Comparison of ENCODE assay signal across 8 cellular contexts in the genomic region with DNA sequence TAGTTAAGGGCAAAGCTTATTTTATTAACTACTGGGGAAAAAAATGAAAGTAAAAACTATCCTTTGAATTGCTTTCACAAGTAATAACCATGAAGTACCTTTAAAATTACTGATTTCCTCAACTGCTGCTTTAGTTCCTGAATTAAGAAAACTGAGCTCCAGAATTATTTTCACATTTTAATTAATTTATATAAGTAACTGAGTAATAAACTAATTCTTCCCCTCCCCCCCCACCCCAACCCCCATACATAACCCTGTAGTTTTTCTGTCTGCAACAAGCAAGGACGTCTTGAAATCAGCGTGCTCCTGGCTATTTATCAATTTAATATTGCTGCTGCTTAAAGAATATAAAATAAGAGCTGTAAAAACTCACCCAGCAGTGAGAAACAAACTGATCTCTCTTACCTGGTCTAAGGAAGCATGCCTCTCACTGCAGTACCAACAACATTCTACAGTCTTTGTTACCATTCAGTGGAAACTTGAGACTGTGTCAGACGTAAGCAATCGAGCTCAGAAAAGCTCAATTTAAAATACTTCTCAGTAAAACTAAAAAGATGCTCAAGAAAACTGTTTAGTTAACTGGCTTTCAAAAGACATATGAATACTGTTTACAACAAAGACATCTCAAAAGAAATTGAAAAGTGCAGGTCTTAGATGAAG.
DNase-seq lines count a peak whose midpoint lies in the region; ATAC-seq and TF ChIP-seq lines count a peak whose summit lies in the region.

No MANE protein-coding gene starts in this region.

- peaks cover 0 to 7% (median 1%) of the 10 kb centered on the region in 4 donors for H3K4me1 ChIP-seq in liver (ENCODE audit: control insufficient read depth in 4 of 4, insufficient read depth in 4 of 4, low read length in 3 of 4)
- H3K4me1 ChIP-seq in suprapubic skin, result peaks cover 23% of the 10 kb centered on the region

- in situ Hi-C loops in Caki2 (cut with HindIII; ENCODE audit: low pct_unique_long_range_greater_than_20kb, low sequenced_read_pairs), result no loop called here

- peak; percentile 57 for ATAC-seq in GM19324 (IDR thresholded peaks at IDR 0.05; ENCODE audit: low FRiP score, unreplicated experiment)
- no peak for ATAC-seq in HG02840 (IDR thresholded peaks at IDR 0.05; ENCODE audit: low FRiP score, unreplicated experiment)

- peak overlapping the region; percentile 59 to 68 for H3K9ac ChIP-seq in liver (ENCODE audit: low read depth in 1 of 2, low read length in 2 of 2)

- no peaks in the 10 kb centered on the region for H3K9me3 ChIP-seq in liver (ENCODE audit: control insufficient read depth in 4 of 4, low read length in 3 of 4)
- no peaks in the 10 kb centered on the region for H3K9me3 ChIP-seq in suprapubic skin

- peak in 1 of 2 donors; percentile 16 for TF ChIP-seq RAD21 in liver (IDR thresholded peaks at IDR 0.05)

- DNase-seq in Caki2 (ENCODE audit: low read depth) (peak; percentile 53), HT1080 (ENCODE audit: low read depth) (peak; percentile 74), SHP77 treated with DMSO at 0.1 percent for 48 hours (lab: John Stamatoyannopoulos, UW) (peak; percentile 61), dermis blood vessel endothelial cell (peak; percentile 84), suprapubic skin (ENCODE audit: low spot score in 2 of 2) (no peak)

- H3K36me3 ChIP-seq in liver (ENCODE audit: control insufficient read depth in 4 of 4, insufficient read depth in 3 of 4, low read depth in 1 of 4, low read length in 3 of 4) (no peaks in the 10 kb centered on the region), suprapubic skin (no peaks in the 10 kb centered on the region)

- WGBS in liver, result 4% methylated on average over 4 of the region's 4 CpGs
- WGBS in suprapubic skin, result 7% methylated on average over 4 of the region's 4 CpGs

- H3K4me3 ChIP-seq in liver (ENCODE audit: low read depth in 1 of 3, low read length in 3 of 3) (peak overlapping the region; percentile 63 to 75 (median 74)), suprapubic skin (peak overlapping the region; percentile 45)

- no peak for TF ChIP-seq EP300 in suprapubic skin (IDR thresholded peaks at IDR 0.05)

- TF ChIP-seq CTCF in liver (IDR thresholded peaks at IDR 0.05; ENCODE audit: low read depth, low read length, missing input control) (peak; percentile 20), suprapubic skin (IDR thresholded peaks at IDR 0.05) (peak in 1 of 2 donors; percentile 13)

- no peaks in the 10 kb centered on the region for H3K27me3 ChIP-seq in liver (ENCODE audit: control insufficient read depth in 4 of 4, insufficient read depth in 4 of 4, low read length in 3 of 4)
- no peaks in the 10 kb centered on the region for H3K27me3 ChIP-seq in suprapubic skin

- H3K27ac ChIP-seq in liver (ENCODE audit: low read depth in 1 of 2, low read length in 2 of 2), result no peak overlapping the region
- H3K27ac ChIP-seq in suprapubic skin, result peak overlapping the region; percentile 57

- TF ChIP-seq POLR2A in suprapubic skin (IDR thresholded peaks at IDR 0.05), result no peak

TF ChIP-seq in liver, 16 proteins besides CTCF, POLR2A, EP300 and RAD21:
- TF ChIP-seq, protein P1, sequence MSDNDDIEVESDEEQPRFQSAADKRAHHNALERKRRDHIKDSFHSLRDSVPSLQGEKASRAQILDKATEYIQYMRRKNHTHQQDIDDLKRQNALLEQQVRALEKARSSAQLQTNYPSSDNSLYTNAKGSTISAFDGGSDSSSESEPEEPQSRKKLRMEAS (IDR thresholded peaks at IDR 0.05), result peak; percentile 40
- no peak for TF ChIP-seq EGR1 (IDR thresholded peaks at IDR 0.05; ENCODE audit: low read depth in 2 of 2)

Comparison
In these comparisons a context has a peak if more than half of its experiments do, and no peak if none do; other contexts are left out.
1. DNase-seq: peak in Caki2 (single experiment), HT1080 (single experiment), SHP77 treated with DMSO at 0.1 percent for 48 hours (single experiment) and dermis blood vessel endothelial cell (single experiment); none in suprapubic skin (0 of 2).